In the genomic region with DNA sequence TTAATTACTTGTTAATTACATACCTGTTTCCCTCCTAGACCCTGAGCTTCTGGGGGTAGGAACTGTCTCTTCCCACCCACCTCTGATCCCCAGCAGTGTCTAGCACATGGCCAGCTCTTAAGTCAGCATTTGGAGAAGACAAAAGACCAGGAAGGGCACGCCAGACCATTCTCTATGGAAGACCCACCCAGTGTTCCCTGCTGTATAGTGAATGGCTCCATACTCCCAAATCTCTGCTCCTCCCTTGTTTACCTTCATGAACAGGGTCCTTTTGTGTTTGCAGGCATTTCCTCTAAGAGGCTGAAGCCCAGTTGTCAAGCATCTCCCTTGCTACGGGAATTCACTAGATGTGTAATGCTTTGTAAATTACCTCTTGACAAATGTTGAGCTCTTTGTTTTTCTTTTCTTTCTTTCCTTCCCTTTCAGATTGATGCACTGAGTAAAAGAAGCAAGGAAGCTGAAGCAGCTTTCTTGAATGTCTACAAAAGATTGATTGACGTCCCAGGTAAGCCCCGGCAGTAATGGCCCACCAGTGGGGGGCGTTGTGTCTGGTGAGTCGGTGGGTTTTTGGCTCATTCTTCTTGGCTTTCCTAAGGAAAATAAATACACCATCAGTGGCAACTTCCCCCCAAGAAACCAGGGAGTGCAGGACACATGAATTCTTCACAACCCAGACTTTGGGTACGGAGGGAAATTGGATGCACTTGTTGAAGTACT, we compare ENCODE assay signal across 27 cellular contexts.
DNase-seq lines count a peak whose midpoint lies in the region; ATAC-seq and TF ChIP-seq lines count a peak whose summit lies in the region.
"Had no signal": no experiment of that assay in that cellular context is flagged by ENCODE, and none has a peak within 500 bp of the region (broad histone marks: within the 10 kb centered on the region; RNA-seq: fewer than 3 reads in every experiment).

No MANE protein-coding gene starts in this region.

- H3K27ac Mint-ChIP-seq in WTC11: peak overlapping the region; percentile 75
- no peak overlapping the region for H3K27ac Mint-ChIP-seq in chondrocyte (ENCODE audit: unreplicated experiment)
- H3K27ac Mint-ChIP-seq in CD8-positive, alpha-beta T cell: no peak overlapping the region
- H3K27ac Mint-ChIP-seq: activated CD4-positive, alpha-beta T cell treated with anti-CD3 and anti-CD28 coated beads, Interleukin-2, amount 10 ng/mL, durations not matched to agents 7 days and 5 days; activated T-helper 2 cell treated with anti-CD3 and anti-CD28 coated beads, Interferon-gamma antibody, Interleukin-2, Interleukin-4, amounts not matched to agents 10 μg/mL and 5 μg/mL and 100 μg/mL, durations not matched to agents 14 hours and 24 hours and 36 hours; IgD-negative memory B cell; stimulated activated naive B cell treated with anti-CD40 and anti-IgM and Interleukin-4, amounts not matched to agents 10 μg/mL and 1 μg/mL and 100 μg/mL, for 72 hours; T-helper 1 cell treated with Interleukin-12 subunit alpha and Interleukin-12 subunit beta and Interleukin-4 antibody, amounts not matched to agents 30 μg/mL and 1 μg/mL, for 36 hours had no signal

- no peaks in the 10 kb centered on the region for H4K20me1 ChIP-seq in neural cell (ENCODE audit: insufficient read depth)

- no peak for TF ChIP-seq POLR2A in esophagus squamous epithelium (IDR thresholded peaks at IDR 0.05)

- CTCF ChIA-PET in WTC11 (lab: Charles Lee): interaction anchor here (0.8 to 1.4 kb wide), 7 partner anchors 9 to 323 kb away, joined by 3 to 8 read pairs (median 3); no protein-coding TSS in a partner anchor
- CTCF ChIA-PET in CD8-positive, alpha-beta T cell (lab: Charles Lee): no interaction called here

- H3K27me3 ChIP-seq in neural cell (ENCODE audit: insufficient read depth, low read depth, low read length) (no peaks in the 10 kb centered on the region), esophagus squamous epithelium (no peaks in the 10 kb centered on the region)
- H3K27me3 ChIP-seq in CD8-positive, alpha-beta T cell (ENCODE audit: insufficient read depth, low read length): no peaks in the 10 kb centered on the region
- H3K27me3 ChIP-seq: ascending aorta, gastrocnemius medialis, SJCRH30, vagina had no signal

- H3K27ac ChIP-seq in neural cell (ENCODE audit: low read length): peak overlapping the region; percentile 20
- H3K27ac ChIP-seq in esophagus squamous epithelium: no peak overlapping the region
- no peak overlapping the region for H3K27ac ChIP-seq in CD8-positive, alpha-beta T cell (ENCODE audit: low read depth, low read length)
- H3K27ac ChIP-seq: ascending aorta, epithelial cell of prostate, gastrocnemius medialis, HL-60, lower lobe of right lung, psoas muscle, SJCRH30, vagina had no signal

- H3K4me1 ChIP-seq in esophagus squamous epithelium: peaks cover 0 to 1% (median 0%) of the 10 kb centered on the region in 3 donors
- H3K4me1 ChIP-seq in CD8-positive, alpha-beta T cell (ENCODE audit: insufficient read depth, low read length): no peaks in the 10 kb centered on the region
- H3K4me1 ChIP-seq: ascending aorta, gastrocnemius medialis, psoas muscle, SJCRH30, vagina had no signal

- TF ChIP-seq RAD21 in neural cell (conservative IDR thresholded peaks at IDR 0.05): no peak

- intact Hi-C loops in esophagus squamous epithelium (cut with DNase I): no loop called here
- intact Hi-C loops in CD8-positive, alpha-beta T cell (cut with DNase I, micrococcal nuclease): no loop called here

- no peak overlapping the region for H3K4me3 ChIP-seq in neural cell (ENCODE audit: low read length)
- no peak overlapping the region for H3K4me3 ChIP-seq in esophagus squamous epithelium
- H3K4me3 ChIP-seq in CD8-positive, alpha-beta T cell (ENCODE audit: low read depth, low read length): no peak overlapping the region
- H3K4me3 ChIP-seq: ascending aorta, gastrocnemius medialis, lower lobe of right lung, psoas muscle, SJCRH30, vagina had no signal

- POLR2A ChIA-PET in WTC11 (lab: Charles Lee): no interaction called here
- POLR2A ChIA-PET in CD8-positive, alpha-beta T cell (lab: Charles Lee): no interaction called here

- peak; percentile 61 for ATAC-seq in WTC11
- ATAC-seq in CD8-positive, alpha-beta T cell: no peak
- ATAC-seq: gastrocnemius medialis; lower lobe of right lung; psoas muscle; stimulated activated naive B cell treated with anti-CD40 and anti-IgM and Interleukin-4, amounts not matched to agents 10 μg/mL and 1 μg/mL and 100 μg/mL, for 72 hours had no signal

- peaks cover 28% of the 10 kb centered on the region for H3K4me1 Mint-ChIP-seq in WTC11
- no peaks in the 10 kb centered on the region for H3K4me1 Mint-ChIP-seq in chondrocyte (ENCODE audit: low read depth)
- no peaks in the 10 kb centered on the region for H3K4me1 Mint-ChIP-seq in CD8-positive, alpha-beta T cell (ENCODE audit: low read depth)
- H3K4me1 Mint-ChIP-seq: CD8-positive, alpha-beta memory T cell; central memory CD8-positive, alpha-beta T cell had no signal

- no peak overlapping the region for H3K9ac ChIP-seq in neural cell (ENCODE audit: low read length)

- H3K4me2 ChIP-seq in neural cell (ENCODE audit: low read length): no peak overlapping the region

- H3K9me2 ChIP-seq in neural cell (ENCODE audit: insufficient read depth, low read length): no peaks in the 10 kb centered on the region

- H2AFZ ChIP-seq in neural cell (ENCODE audit: low read depth, low read length): no peak overlapping the region

- TF ChIP-seq CTCF in WTC11 (IDR thresholded peaks at IDR 0.05): no peak
- peak; percentile 35 for TF ChIP-seq CTCF in neural cell (IDR thresholded peaks at IDR 0.05; ENCODE audit: poor library complexity, severe bottlenecking)
- TF ChIP-seq CTCF in chondrocyte (IDR thresholded peaks at IDR 0.05): no peak
- TF ChIP-seq CTCF in esophagus squamous epithelium (IDR thresholded peaks at IDR 0.05): no peak
- TF ChIP-seq CTCF in CD8-positive, alpha-beta T cell (IDR thresholded peaks at IDR 0.05): no peak

- H3K36me3 ChIP-seq in neural cell (ENCODE audit: insufficient read depth, low read length): no peaks in the 10 kb centered on the region
- peaks cover 0 to 42% (median 0%) of the 10 kb centered on the region in 3 donors for H3K36me3 ChIP-seq in esophagus squamous epithelium
- peaks cover 15% of the 10 kb centered on the region for H3K36me3 ChIP-seq in CD8-positive, alpha-beta T cell (ENCODE audit: insufficient read depth, low read length)

- DNase-seq in ELF-1 (ENCODE audit: low read depth, low spot score): peak; percentile 43
- peak; percentile 16 for DNase-seq in HT-29 (ENCODE audit: low spot score)
- DNase-seq in WTC11 (ENCODE audit: low spot score): peak; percentile 33
- DNase-seq in chondrocyte (ENCODE audit: low spot score): no peak
- DNase-seq in esophagus squamous epithelium (lab: John Stamatoyannopoulos, UW): no peak
- no peak for DNase-seq in CD8-positive, alpha-beta T cell
- DNase-seq: activated CD4-positive, alpha-beta T cell treated with anti-CD3 and anti-CD28 coated beads, Interleukin-2, amount 10 ng/mL, durations not matched to agents 7 days and 5 days; CD8-positive, alpha-beta memory T cell; gastrocnemius medialis; lower lobe of right lung; MM.1S; NCI-H146; NCI-H774; psoas muscle; SJCRH30; small intestine; stimulated activated naive B cell treated with anti-CD40 and anti-IgM and Interleukin-4, amounts not matched to agents 10 μg/mL and 1 μg/mL and 100 μg/mL, for 72 hours had no signal

- no peak overlapping the region for H3K4me3 Mint-ChIP-seq in WTC11
- H3K4me3 Mint-ChIP-seq in chondrocyte (ENCODE audit: unreplicated experiment): no peak overlapping the region
- no peak overlapping the region for H3K4me3 Mint-ChIP-seq in CD8-positive, alpha-beta T cell
- H3K4me3 Mint-ChIP-seq: activated CD4-positive, alpha-beta T cell treated with anti-CD3 and anti-CD28 coated beads, Interleukin-2, amount 10 ng/mL, durations not matched to agents 7 days and 5 days; activated naive CD8-positive, alpha-beta T cell; CD8-positive, alpha-beta memory T cell; central memory CD8-positive, alpha-beta T cell; stimulated activated naive B cell treated with anti-CD40 and anti-IgM and Interleukin-4, amounts not matched to agents 10 μg/mL and 1 μg/mL and 100 μg/mL, for 72 hours; T-helper 1 cell treated with Interleukin-12 subunit alpha and Interleukin-12 subunit beta and Interleukin-4 antibody, amounts not matched to agents 30 μg/mL and 1 μg/mL, for 36 hours had no signal

- WGBS in esophagus squamous epithelium, 2 donors: 84 to 85% methylated on average over 6 to 7 of the region's 7 CpGs

- H3K9me3 ChIP-seq in neural cell (ENCODE audit: low read length) (no peaks in the 10 kb centered on the region), esophagus squamous epithelium (peaks cover 0 to 5% (median 0%) of the 10 kb centered on the region in 3 donors)
- peaks cover 3% of the 10 kb centered on the region for H3K9me3 ChIP-seq in CD8-positive, alpha-beta T cell (ENCODE audit: low read length)
- H3K9me3 ChIP-seq: ascending aorta, gastrocnemius medialis, psoas muscle, SJCRH30, vagina had no signal

- no peaks in the 10 kb centered on the region for H3K27me3 Mint-ChIP-seq in WTC11 (ENCODE audit: low read depth)
- H3K27me3 Mint-ChIP-seq in chondrocyte (ENCODE audit: low read depth): no peaks in the 10 kb centered on the region
- no peaks in the 10 kb centered on the region for H3K27me3 Mint-ChIP-seq in CD8-positive, alpha-beta T cell (ENCODE audit: low read depth)
- H3K27me3 Mint-ChIP-seq: activated CD4-positive, alpha-beta T cell treated with anti-CD3 and anti-CD28 coated beads, Interleukin-2, amount 10 ng/mL, durations not matched to agents 7 days and 5 days; activated naive CD8-positive, alpha-beta T cell; CD8-positive, alpha-beta memory T cell; central memory CD8-positive, alpha-beta T cell; IgD-negative memory B cell; stimulated activated naive B cell treated with anti-CD40 and anti-IgM and Interleukin-4, amounts not matched to agents 10 μg/mL and 1 μg/mL and 100 μg/mL, for 72 hours had no signal

- H3K9me3 Mint-ChIP-seq in WTC11: peaks cover 8% of the 10 kb centered on the region
- H3K9me3 Mint-ChIP-seq in chondrocyte (ENCODE audit: low read depth): peaks cover 5% of the 10 kb centered on the region
- H3K9me3 Mint-ChIP-seq in CD8-positive, alpha-beta T cell: peaks cover 9% of the 10 kb centered on the region
- H3K9me3 Mint-ChIP-seq: central memory CD8-positive, alpha-beta T cell; stimulated activated naive B cell treated with anti-CD40 and anti-IgM and Interleukin-4, amounts not matched to agents 10 μg/mL and 1 μg/mL and 100 μg/mL, for 72 hours had no signal

- H3K79me2 ChIP-seq in neural cell (replicated peaks; ENCODE audit: insufficient read depth, low read length): no peaks in the 10 kb centered on the region

- TF ChIP-seq EP300 in neural cell (conservative IDR thresholded peaks at IDR 0.05; ENCODE audit: poor library complexity, severe bottlenecking): no peak

- H3K36me3 Mint-ChIP-seq in WTC11 (peaks cover 29% of the 10 kb centered on the region), chondrocyte (ENCODE audit: low read depth) (peaks cover 18% of the 10 kb centered on the region)
- H3K36me3 Mint-ChIP-seq in CD8-positive, alpha-beta T cell: peaks cover 65% of the 10 kb centered on the region

- H3F3A ChIP-seq in neural cell (ENCODE audit: insufficient read depth, low read length, poor library complexity, severe bottlenecking): no peaks in the 10 kb centered on the region

TF ChIP-seq in neural cell, 6 proteins besides CTCF, POLR2A, EP300 and RAD21 (continues in another document):
- no peak for TF ChIP-seq TAF1 (IDR thresholded peaks at IDR 0.05; ENCODE audit: low read depth)
- TF ChIP-seq MXI1 (conservative IDR thresholded peaks at IDR 0.05; ENCODE audit: poor library complexity, severe bottlenecking): no peak
- TF ChIP-seq POLR2AphosphoS5 (IDR thresholded peaks at IDR 0.05): no peak

Comparison
In these comparisons a context has a peak if more than half of its experiments do, and no peak if none do; other contexts are left out.
1. DNase-seq: peak in ELF-1 (single experiment), HT-29 (single experiment) and WTC11 (single experiment); none in chondrocyte (single experiment), esophagus squamous epithelium (single experiment) and CD8-positive, alpha-beta T cell (0 of 7).